ENCODE assay signal across 8 cellular contexts in the genomic region with DNA sequence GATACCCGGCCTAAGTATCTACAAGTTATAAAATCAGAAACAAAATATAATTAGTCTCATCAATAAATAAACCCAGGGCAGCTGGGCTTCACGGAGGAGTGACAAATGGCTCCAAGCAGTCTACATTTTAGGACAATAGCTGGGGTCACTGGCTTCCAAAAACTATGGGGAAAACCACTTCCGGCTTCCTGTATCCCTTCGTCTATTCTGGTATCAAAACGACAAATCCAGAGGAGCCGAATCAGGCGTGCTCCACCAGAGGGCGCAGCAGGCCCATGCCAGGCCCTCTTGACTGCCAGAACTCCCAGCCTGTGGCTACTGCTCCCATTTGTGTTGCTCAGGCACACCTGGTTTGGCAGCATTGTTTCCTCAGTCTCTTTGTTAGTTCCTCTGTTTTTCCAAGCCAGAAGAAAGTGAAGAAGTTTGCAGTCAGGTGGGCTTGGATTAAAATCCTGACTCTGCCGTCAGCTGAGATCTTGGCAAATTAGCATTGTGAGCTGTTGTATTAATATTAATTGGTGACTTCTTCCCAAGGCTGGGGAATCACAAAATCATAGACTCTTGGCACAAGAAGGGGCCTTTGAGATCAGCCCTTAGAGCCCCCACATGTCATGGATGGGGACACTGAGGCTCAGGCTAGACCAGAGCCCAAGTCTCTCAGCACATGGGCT. TPM values are rescaled to one million over a fixed set of nuclear protein-coding genes. Genes with fewer than 3 reads are reported as not detected.
DNase-seq lines count a peak whose midpoint lies in the region; ATAC-seq and TF ChIP-seq lines count a peak whose summit lies in the region.

No MANE protein-coding gene starts in this region.

- H3K36me3 ChIP-seq in ACC112 (ENCODE audit: insufficient read depth, low read length) (no peaks in the 10 kb centered on the region), vagina (no peaks in the 10 kb centered on the region)

- WGBS in right cardiac atrium = 19% methylated on average over 9 of the region's 9 CpGs

- peak overlapping the region; percentile 95 for H2AFZ ChIP-seq in ACC112 (ENCODE audit: low read length, unreplicated experiment)

- H3K27ac ChIP-seq in ACC112 (ENCODE audit: low read depth, low read length) (0 out of 2 replicates have a peak overlapping the region, but pooled peaks have one; percentile 32), right cardiac atrium (ENCODE audit: low read length) (peak overlapping the region; percentile 48), vagina (peak overlapping the region; percentile 57)

- H3K4me3 ChIP-seq in ACC112 (ENCODE audit: low read depth, low read length) = no peak overlapping the region
- H3K4me3 ChIP-seq in right cardiac atrium (ENCODE audit: low read length) = no peak overlapping the region
- no peak overlapping the region for H3K4me3 ChIP-seq in vagina

- H3K9me3 ChIP-seq in right cardiac atrium (ENCODE audit: control insufficient read depth, low read length) (no peaks in the 10 kb centered on the region), vagina (no peaks in the 10 kb centered on the region)

- H3K79me2 ChIP-seq in ACC112 (ENCODE audit: control insufficient read depth, insufficient read depth, low read length, unreplicated experiment) = no peaks in the 10 kb centered on the region

- peak; percentile 72 for DNase-seq in NCI-H146 (lab: John Stamatoyannopoulos, UW)
- peak; percentile 22 to 63 (median 46) for DNase-seq in T-helper 1 cell
- DNase-seq in amygdala (lab: John Stamatoyannopoulos, UW) = peak; percentile 30 to 95 (median 76)
- peak; percentile 89 to 96 (median 95) for DNase-seq in right cardiac atrium
- peak; percentile 75 for DNase-seq in renal cortical epithelial cell (ENCODE audit: low read depth)
- DNase-seq in vagina (ENCODE audit: extremely low spot score in 2 of 2) = peak in 1 of 2 donors; percentile 92

- H3K27me3 ChIP-seq in ACC112 (ENCODE audit: insufficient read depth, low read length) = no peaks in the 10 kb centered on the region
- H3K27me3 ChIP-seq in right cardiac atrium (ENCODE audit: control insufficient read depth, insufficient read depth) = no peaks in the 10 kb centered on the region
- H3K27me3 ChIP-seq in vagina = no peaks in the 10 kb centered on the region

- peak; percentile 49 for ATAC-seq in GM18907 (IDR thresholded peaks at IDR 0.05; ENCODE audit: unreplicated experiment)
- peak; percentile 92 to 95 for ATAC-seq in right cardiac atrium

- no peak for TF ChIP-seq POLR2A in vagina (IDR thresholded peaks at IDR 0.05)

- H3K4me1 ChIP-seq in ACC112 (ENCODE audit: control insufficient read depth, insufficient read depth, low read length, unreplicated experiment) = peaks cover 5% of the 10 kb centered on the region
- no peaks in the 10 kb centered on the region for H3K4me1 ChIP-seq in right cardiac atrium (ENCODE audit: control insufficient read depth, insufficient read depth, low read length)
- H3K4me1 ChIP-seq in vagina = peaks cover 10% of the 10 kb centered on the region

- intact Hi-C loops in right cardiac atrium (cut with DNase I) (loop anchor here (5.0 to 10.0 kb wide), 5 partner anchors 52 to 184 kb away; a partner anchor contains a TSS), vagina (cut with DNase I) (no loop called here)

- TF ChIP-seq CTCF in vagina (IDR thresholded peaks at IDR 0.05) = peak; percentile 89 to 95 (median 91)

RNA-seq across cellular contexts. Expression of a gene that starts 11.6 kb away (rescaled TPM):
- total RNA-seq in right cardiac atrium = 10 to 100 TPM; 45.3 to 57.3 (median 48.2) TPM
- 22.9 TPM for polyA plus RNA-seq in right cardiac atrium
- 21.5 and 55.8 TPM in 2 replicates for total RNA-seq in renal cortical epithelial cell
- total RNA-seq in vagina = 29.0 TPM

RNA-seq across cellular contexts. Expression of a gene that starts 54.7 kb away (rescaled TPM):
- total RNA-seq in right cardiac atrium (1,000 to 10,000 TPM in 3 of 4 donors, 100 to 1,000 TPM in 1; 949 to 1,838 (median 1,489) TPM), renal cortical epithelial cell (591 and 645 TPM in 2 replicates), vagina (2,053 TPM)
- polyA plus RNA-seq in right cardiac atrium = 1,813 TPM
